ENCODE assay signal across 21 cellular contexts in the genomic region with DNA sequence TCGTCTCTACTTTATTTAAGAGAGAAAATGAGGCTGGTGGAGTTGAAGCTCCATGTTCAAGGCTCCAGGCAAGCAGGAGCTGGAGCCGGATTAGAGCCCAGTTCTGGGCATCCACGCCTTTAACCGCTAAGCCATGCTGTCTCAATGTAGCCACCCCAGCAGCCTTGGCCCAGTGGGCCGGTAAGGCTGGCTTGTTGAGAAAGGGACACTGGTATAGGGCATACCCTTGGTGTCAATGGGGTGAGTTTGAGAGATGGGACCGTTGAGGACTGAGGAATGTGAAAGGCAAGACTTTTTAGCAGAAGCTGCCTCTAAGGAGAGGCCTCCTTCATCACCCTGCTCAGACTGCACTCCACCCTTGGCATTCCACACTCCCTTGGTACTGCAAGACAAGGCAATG.
"Had no signal": no experiment of that assay in that cellular context is flagged by ENCODE, and none has a peak within 500 bp of the region (broad histone marks: within the 10 kb centered on the region; RNA-seq: fewer than 3 reads in every experiment).

No MANE protein-coding gene starts in this region.

- H3K36me3 ChIP-seq: SJSA1 had no signal

- DNase-seq: Kasumi-1, MM.1S, NCI-H1092 treated with DMSO at 0.1 percent for 48 hours, NCI-H1436, NCI-H187, NCI-H2029, NCI-H2081 treated with DMSO at 0.1 percent for 48 hours, NCI-H2171, NCI-H226, NCI-H446, NCI-H510A, NCI-H524 treated with DMSO at 0.1 percent for 48 hours, NCI-H69, NCI-H774, Right ventricle myocardium superior, RPMI8226, SIG-M5 had no signal

- H3K4me1 ChIP-seq: SJSA1 had no signal

- H3K27me3 ChIP-seq: SJSA1 had no signal

- H3K4me3 ChIP-seq: K562, SJSA1, SK-N-MC had no signal

- H3K9me3 ChIP-seq: SJSA1 had no signal

- H3K27ac ChIP-seq: KMS-11, SJSA1, SK-N-MC had no signal

- ATAC-seq: K562 had no signal
